Comparison of ENCODE assay signal across 10 cellular contexts in genomic region chr17:55437165-55437605, GRCh38. TPM values are rescaled to one million over a fixed set of nuclear protein-coding genes. Genes with fewer than 3 reads are reported as not detected.
DNase-seq lines count a peak whose midpoint lies in the region; ATAC-seq and TF ChIP-seq lines count a peak whose summit lies in the region.
"Had no signal": no experiment of that assay in that cellular context is flagged by ENCODE, and none has a peak within 500 bp of the region (broad histone marks: within the 10 kb centered on the region; RNA-seq: fewer than 3 reads in every experiment).

No MANE protein-coding gene starts in this region.

- H4K20me1 ChIP-seq in BLaER1 = no peaks in the 10 kb centered on the region
- H4K20me1 ChIP-seq in OCI-LY7 (ENCODE audit: insufficient read depth, low read length) = no peaks in the 10 kb centered on the region
- H4K20me1 ChIP-seq in PC-9 (ENCODE audit: insufficient read depth) = no peaks in the 10 kb centered on the region

- peak overlapping the region; percentile 42; the same call in 1 of the 2 replicates for H3K27ac ChIP-seq in BLaER1
- H3K27ac ChIP-seq in OCI-LY7 (ENCODE audit: low read depth, low read length, poor library complexity, severe bottlenecking) = peak overlapping the region; percentile 93
- no peak overlapping the region for H3K27ac ChIP-seq in PC-9

- H3K27me3 ChIP-seq in BLaER1 = no peaks in the 10 kb centered on the region
- H3K27me3 ChIP-seq in PC-9 (ENCODE audit: insufficient read depth, low read depth) = no peaks in the 10 kb centered on the region
- H3K27me3 ChIP-seq: heart left ventricle had no signal

- H3K4me2 ChIP-seq in BLaER1 (peak overlapping the region; percentile 81), OCI-LY7 (ENCODE audit: low read length) (peak overlapping the region; percentile 87), PC-9 (no peak overlapping the region)

- H3K9ac ChIP-seq in BLaER1 = no peak overlapping the region

- CTCF ChIA-PET in OCI-LY7 (lab: Charles Lee; ENCODE audit: unreplicated experiment) = no interaction called here
- CTCF ChIA-PET in PC-9 (lab: Charles Lee) = no interaction called here

- peaks cover 26% of the 10 kb centered on the region for H3K4me1 ChIP-seq in BLaER1
- peaks cover 65% of the 10 kb centered on the region for H3K4me1 ChIP-seq in OCI-LY7 (ENCODE audit: insufficient read depth, low read length, poor library complexity, severe bottlenecking)
- peaks cover 17% of the 10 kb centered on the region for H3K4me1 ChIP-seq in mucosa of descending colon (ENCODE audit: low read depth)
- peaks cover 48% of the 10 kb centered on the region for H3K4me1 ChIP-seq in PC-9 (replicated peaks; ENCODE audit: insufficient read depth)

- TF ChIP-seq CTCF in OCI-LY7 (conservative IDR thresholded peaks at IDR 0.05; ENCODE audit: low read length) (no peak), mucosa of descending colon (IDR thresholded peaks at IDR 0.05) (no peak), PC-9 (conservative IDR thresholded peaks at IDR 0.05) (no peak)

- H3K4me3 ChIP-seq in BLaER1 = no peak overlapping the region
- H3K4me3 ChIP-seq in OCI-LY7 (ENCODE audit: low read depth, low read length, poor library complexity, severe bottlenecking) = peak overlapping the region; percentile 58
- H3K4me3 ChIP-seq in mucosa of descending colon = no peak overlapping the region
- H3K4me3 ChIP-seq in PC-9 = no peak overlapping the region
- H3K4me3 ChIP-seq: heart left ventricle had no signal

- H3K36me3 ChIP-seq in BLaER1 (no peaks in the 10 kb centered on the region), OCI-LY7 (ENCODE audit: insufficient read depth, low read length) (no peaks in the 10 kb centered on the region), mucosa of descending colon (ENCODE audit: low read depth) (no peaks in the 10 kb centered on the region), PC-9 (ENCODE audit: low read depth) (no peaks in the 10 kb centered on the region)
- H3K36me3 ChIP-seq: heart left ventricle had no signal

- BruUV-seq in OCI-LY7 (replicated peaks; lab: Mats Ljungman, UMichigan) (no TSS peak), PC-9 (replicated peaks; lab: Mats Ljungman, UMichigan) (no TSS peak)

- peak; percentile 66 for ATAC-seq in GM19328 (IDR thresholded peaks at IDR 0.05; ENCODE audit: unreplicated experiment)
- peak; percentile 65 for ATAC-seq in HG03045 (IDR thresholded peaks at IDR 0.05; ENCODE audit: unreplicated experiment)
- no peak for ATAC-seq in mucosa of descending colon

- POLR2A ChIA-PET in OCI-LY7 (lab: Charles Lee) (interaction anchor here (0.5 to 1.7 kb wide), 8 partner anchors 8 to 289 kb away, joined by 3 to 12 read pairs (median 4); no protein-coding TSS in a partner anchor), PC-9 (lab: Charles Lee; ENCODE audit: unreplicated experiment) (no interaction called here)

- H3K9me2 ChIP-seq in OCI-LY7 (ENCODE audit: insufficient read depth, low read length) (no peaks in the 10 kb centered on the region), PC-9 (ENCODE audit: insufficient read depth) (no peaks in the 10 kb centered on the region)

- H3K79me2 ChIP-seq in OCI-LY7 (ENCODE audit: insufficient read depth, low read depth, low read length) = no peaks in the 10 kb centered on the region
- H3K79me2 ChIP-seq in PC-9 (ENCODE audit: low read depth) = no peaks in the 10 kb centered on the region

- H3F3A ChIP-seq in PC-9 (ENCODE audit: insufficient read depth, low read depth) = peaks cover 39% of the 10 kb centered on the region

- DNase-seq in OCI-LY7 (ENCODE audit: low spot score) (peak; percentile 97), mucosa of descending colon (no peak), SIG-M5 (lab: John Stamatoyannopoulos, UW) (no peak), PC-9 (no peak), hippocampal formation (lab: John Stamatoyannopoulos, UW) (no peak)
- DNase-seq: NCI-H345 had no signal

- intact Hi-C loops in OCI-LY7 (cut with micrococcal nuclease; ENCODE audit: unreplicated experiment) = loop anchor here (1.0 to 5.0 kb wide), 3 partner anchors 12 to 75 kb away; partner anchors contain the start of genes MMD and SMIM36
- intact Hi-C loops in mucosa of descending colon (cut with DNase I, micrococcal nuclease) = no loop called here
- intact Hi-C loops in PC-9 (cut with micrococcal nuclease; ENCODE audit: unreplicated experiment) = no loop called here

- H3K9me3 ChIP-seq in BLaER1 (no peaks in the 10 kb centered on the region), OCI-LY7 (ENCODE audit: low read length) (no peaks in the 10 kb centered on the region), mucosa of descending colon (no peaks in the 10 kb centered on the region), PC-9 (ENCODE audit: insufficient read depth, low read depth) (no peaks in the 10 kb centered on the region)
- H3K9me3 ChIP-seq: heart left ventricle had no signal

- no peak overlapping the region; the same call in 1 of the 2 replicates for H2AFZ ChIP-seq in OCI-LY7 (ENCODE audit: low read length)
- no peak overlapping the region for H2AFZ ChIP-seq in PC-9

RNA-seq across cellular contexts. Expression of gene MMD, which starts 15.6 kb away (rescaled TPM):
- 41.4 and 42.7 TPM in 2 replicates for total RNA-seq in OCI-LY7 (2014; rRNA removed; shearing (Covaris generic))
- total RNA-seq in OCI-LY7 (2022) = 43.8 and 48.4 TPM in 2 replicates
- total RNA-seq in mucosa of descending colon = 10 to 100 TPM; 10.3 to 22.8 (median 14.7) TPM
- total RNA-seq in PC-9 (2021) = 7.2 and 9.9 TPM in 2 replicates
